Comparison of ENCODE assay signal across 14 cellular contexts in genomic region chrX:134821370-134821769, GRCh38. TPM values are rescaled to one million over a fixed set of nuclear protein-coding genes. Genes with fewer than 3 reads are reported as not detected.
DNase-seq lines count a peak whose midpoint lies in the region; ATAC-seq lines count a peak whose summit lies in the region.
"Had no signal": no experiment of that assay in that cellular context is flagged by ENCODE, and none has a peak within 500 bp of the region (broad histone marks: within the 10 kb centered on the region; RNA-seq: fewer than 3 reads in every experiment).

No MANE protein-coding gene starts in this region.

- no peak overlapping the region for H3K27ac ChIP-seq in right cardiac atrium (ENCODE audit: low read length)
- H3K27ac ChIP-seq: body of pancreas, SJCRH30 had no signal

- no peaks in the 10 kb centered on the region for H3K9me3 Mint-ChIP-seq in activated T-cell treated with anti-CD3 and anti-CD28 coated beads, Interleukin-2, amount 50 U/mL, for 4 hours
- no peaks in the 10 kb centered on the region for H3K9me3 Mint-ChIP-seq in effector memory CD8-positive, alpha-beta T cell
- H3K9me3 Mint-ChIP-seq: CD4-positive, CD25-positive, alpha-beta regulatory T cell had no signal

- no peaks in the 10 kb centered on the region for H3K4me1 ChIP-seq in adipocyte (ENCODE audit: control insufficient read depth, insufficient read depth, low read length)
- H3K4me1 ChIP-seq in right cardiac atrium (ENCODE audit: control insufficient read depth, insufficient read depth, low read length): no peaks in the 10 kb centered on the region
- H3K4me1 ChIP-seq: body of pancreas, SJCRH30 had no signal

- peaks cover 10% of the 10 kb centered on the region for H3K4me1 Mint-ChIP-seq in activated T-cell treated with anti-CD3 and anti-CD28 coated beads, Interleukin-2, amount 50 U/mL, for 4 hours (ENCODE audit: low read depth)
- H3K4me1 Mint-ChIP-seq in effector memory CD8-positive, alpha-beta T cell (ENCODE audit: low read depth in 2 of 2): peaks cover 0 to 6% of the 10 kb centered on the region in 2 donors

- 40% methylated on average over 3 of the region's 3 CpGs for WGBS in right cardiac atrium

- H3K9me3 ChIP-seq in adipocyte (ENCODE audit: control insufficient read depth, low read length): no peaks in the 10 kb centered on the region
- no peaks in the 10 kb centered on the region for H3K9me3 ChIP-seq in right cardiac atrium (ENCODE audit: control insufficient read depth, low read length)
- H3K9me3 ChIP-seq: body of pancreas, ovary, SJCRH30 had no signal

- H3K27me3 Mint-ChIP-seq in activated T-cell treated with anti-CD3 and anti-CD28 coated beads, Interleukin-2, amount 50 U/mL, for 4 hours (ENCODE audit: low read depth): no peaks in the 10 kb centered on the region
- no peaks in the 10 kb centered on the region for H3K27me3 Mint-ChIP-seq in effector memory CD8-positive, alpha-beta T cell
- H3K27me3 Mint-ChIP-seq: CD4-positive, CD25-positive, alpha-beta regulatory T cell had no signal

- ATAC-seq in Right ventricle myocardium superior (ENCODE audit: poor library complexity) (peak; percentile 36), Right ventricle myocardium inferior (no peak), right cardiac atrium (peak; percentile 60 to 95), HG03442 (IDR thresholded peaks at IDR 0.05; ENCODE audit: unreplicated experiment) (no peak)
- no peak for ATAC-seq in activated T-cell treated with anti-CD3 and anti-CD28 coated beads, Interleukin-2, amount 50 U/mL, for 4 hours
- no peak for ATAC-seq in effector memory CD8-positive, alpha-beta T cell (replicated peaks)
- ATAC-seq: body of pancreas had no signal

- DNase-seq in Right ventricle myocardium superior (peak; percentile 42), Right ventricle myocardium inferior (ENCODE audit: missing footprints) (no peak), adipocyte (ENCODE audit: low read depth) (peak; percentile 9), right cardiac atrium (peak; percentile 35 to 63 (median 52)), NCI-H2029 (lab: John Stamatoyannopoulos, UW) (no peak)
- no peak for DNase-seq in activated T-cell treated with anti-CD3 and anti-CD28 coated beads, Interleukin-2, amount 50 U/mL, for 4 hours
- DNase-seq in effector memory CD8-positive, alpha-beta T cell: no peak
- DNase-seq: activated CD8-positive, alpha-beta memory T cell treated with anti-CD3 and anti-CD28 coated beads for 24 hours; CD4-positive, CD25-positive, alpha-beta regulatory T cell; NCI-H187 treated with DMSO at 0.1 percent for 48 hours; SJCRH30 had no signal

- no peak overlapping the region for H3K4me3 Mint-ChIP-seq in activated T-cell treated with anti-CD3 and anti-CD28 coated beads, Interleukin-2, amount 50 U/mL, for 4 hours
- H3K4me3 Mint-ChIP-seq in effector memory CD8-positive, alpha-beta T cell: no peak overlapping the region
- H3K4me3 Mint-ChIP-seq: CD4-positive, CD25-positive, alpha-beta regulatory T cell had no signal

- no peak overlapping the region for H3K27ac Mint-ChIP-seq in effector memory CD8-positive, alpha-beta T cell
- H3K27ac Mint-ChIP-seq: CD4-positive, CD25-positive, alpha-beta regulatory T cell had no signal

- H3K27me3 ChIP-seq in adipocyte (replicated peaks; ENCODE audit: control insufficient read depth, insufficient read depth, low read length): no peaks in the 10 kb centered on the region
- no peaks in the 10 kb centered on the region for H3K27me3 ChIP-seq in right cardiac atrium (ENCODE audit: control insufficient read depth, insufficient read depth)
- H3K27me3 ChIP-seq: body of pancreas, ovary, SJCRH30 had no signal

- intact Hi-C loops in Right ventricle myocardium superior (cut with DNase I) (no loop called here), Right ventricle myocardium inferior (cut with DNase I) (no loop called here), right cardiac atrium (cut with DNase I) (no loop called here)

- no peaks in the 10 kb centered on the region for H3K36me3 ChIP-seq in adipocyte (ENCODE audit: control insufficient read depth, insufficient read depth, low read length, severe bottlenecking)
- H3K36me3 ChIP-seq: ovary, SJCRH30 had no signal

- peaks cover 15% of the 10 kb centered on the region for H3K36me3 Mint-ChIP-seq in activated T-cell treated with anti-CD3 and anti-CD28 coated beads, Interleukin-2, amount 50 U/mL, for 4 hours (ENCODE audit: insufficient read depth)
- peaks cover 9% of the 10 kb centered on the region for H3K36me3 Mint-ChIP-seq in effector memory CD8-positive, alpha-beta T cell (ENCODE audit: insufficient read depth)

- no peak overlapping the region for H3K9ac ChIP-seq in adipocyte (ENCODE audit: low read length)

- H3K4me3 ChIP-seq in adipocyte (ENCODE audit: low read length) (no peak overlapping the region), right cardiac atrium (ENCODE audit: low read length) (no peak overlapping the region)
- H3K4me3 ChIP-seq: body of pancreas, ovary, SJCRH30 had no signal

RNA-seq across cellular contexts. Expression of gene PABIR2, which starts 24.4 kb away (rescaled TPM):
- total RNA-seq in Right ventricle myocardium superior (9.0 TPM), Right ventricle myocardium inferior (9.5 TPM), right cardiac atrium (10 to 100 TPM; 12.7 to 15.5 (median 13.7) TPM)
- 11.1 TPM for polyA plus RNA-seq in right cardiac atrium
- 10 to 100 TPM; 21.4 to 24.8 (median 24.3) TPM for total RNA-seq in activated T-cell treated with anti-CD3 and anti-CD28 coated beads, Interleukin-2, amount 50 U/mL, for 4 hours

Comparison
In these comparisons a context has a peak if more than half of its experiments do, and no peak if none do; other contexts are left out.
1. ATAC-seq: peak in Right ventricle myocardium superior (single experiment) and right cardiac atrium (2 of 2); none in Right ventricle myocardium inferior (single experiment), activated T-cell treated with anti-CD3 and anti-CD28 coated beads, Interleukin-2, amount 50 U/mL, for 4 hours (0 of 2), effector memory CD8-positive, alpha-beta T cell (single experiment) and HG03442 (single experiment).
2. DNase-seq: peak in Right ventricle myocardium superior (single experiment), adipocyte (single experiment) and right cardiac atrium (3 of 3); none in Right ventricle myocardium inferior (single experiment), NCI-H2029 (single experiment), activated T-cell treated with anti-CD3 and anti-CD28 coated beads, Interleukin-2, amount 50 U/mL, for 4 hours (single experiment) and effector memory CD8-positive, alpha-beta T cell (0 of 3).